In genomic region chr1:111841189-111841588, GRCh38 we compare ENCODE assay signal across 22 cellular contexts.
"Had no signal": no experiment of that assay in that cellular context is flagged by ENCODE, and none has a peak within 500 bp of the region (broad histone marks: within the 10 kb centered on the region; RNA-seq: fewer than 3 reads in every experiment).

No MANE protein-coding gene starts in this region.

- H3K27ac ChIP-seq: colonic mucosa, epithelial cell of prostate, esophagus squamous epithelium, gastrocnemius medialis, heart right ventricle, left lung, lower lobe of right lung had no signal

- H3K4me3 ChIP-seq: colonic mucosa, esophagus squamous epithelium, gastrocnemius medialis, heart right ventricle, left lung, lower lobe of right lung had no signal

- DNase-seq: colonic mucosa; cortex of kidney; effector CD8-positive, alpha-beta T cell; effector memory CD8-positive, alpha-beta T cell; endodermal cell; erythroblast; esophagus squamous epithelium; foreskin fibroblast; foreskin melanocyte; gastrocnemius medialis; glutamatergic neuron; head of caudate nucleus; heart right ventricle; hippocampal formation; left cardiac atrium; left lung; left ventricle myocardium superior; lower lobe of right lung; mesenchymal stem cell; midbrain; naive thymus-derived CD4-positive, alpha-beta T cell had no signal
